Comparison of ENCODE assay signal across 17 cellular contexts in genomic region chr1:41958015-41958673, GRCh38.
"Had no signal": no experiment of that assay in that cellular context is flagged by ENCODE, and none has a peak within 500 bp of the region (broad histone marks: within the 10 kb centered on the region; RNA-seq: fewer than 3 reads in every experiment).

No MANE protein-coding gene starts in this region.

- H3K36me3 ChIP-seq: breast epithelium, heart left ventricle, upper lobe of left lung had no signal

- H3K27ac ChIP-seq: breast epithelium, coronary artery, upper lobe of left lung had no signal

- DNase-seq: activated CD4-positive, alpha-beta T cell treated with anti-CD3 and anti-CD28 coated beads for 4 hours; activated CD4-positive, alpha-beta T cell treated with anti-CD3 and anti-CD28 coated beads, Interleukin-2, amount 50 U/mL, for 48 hours; activated CD4-positive, CD25-positive, alpha-beta regulatory T cell; activated CD8-positive, alpha-beta memory T cell treated with anti-CD3 and anti-CD28 coated beads, Interleukin-2, amount 50 U/mL, for 48 hours; activated naive CD4-positive, alpha-beta T cell treated with Interleukin-2 at 50 U/mL for 16 hours; activated naive CD8-positive, alpha-beta T cell treated with anti-CD3 and anti-CD28 coated beads for 36 hours; activated T-cell treated with anti-CD3 and anti-CD28 coated beads, Interleukin-2, amount 50 U/mL, for 4 hours; cerebellar nuclear complex; endodermal cell; nucleus accumbens; stimulated activated CD4-positive, alpha-beta T cell treated with anti-CD3 and anti-CD28 coated beads, Interleukin-4, amount 100 ng/mL, for 4 hours; stimulated activated naive CD8-positive, alpha-beta T cell treated with anti-CD3 and anti-CD28 coated beads, Interleukin-15, Interleukin-2, amounts not matched to agents 100 U/mL and 50 U/mL, for 24 hours; T-helper 2 cell; upper lobe of left lung had no signal

- H3K4me3 ChIP-seq: breast epithelium, coronary artery, heart left ventricle, upper lobe of left lung had no signal

- H3K9me3 ChIP-seq: breast epithelium, heart left ventricle, upper lobe of left lung had no signal

- H3K27me3 ChIP-seq: breast epithelium, heart left ventricle, upper lobe of left lung had no signal

- ATAC-seq: activated T-cell treated with anti-CD3 and anti-CD28 coated beads, Interleukin-2, amount 50 U/mL, for 4 hours; stimulated activated naive CD8-positive, alpha-beta T cell treated with anti-CD3 and anti-CD28 coated beads, Interleukin-15, Interleukin-2, amounts not matched to agents 100 U/mL and 50 U/mL, for 24 hours had no signal
